8 cellular contexts compared by ENCODE assay signal in the genomic region with DNA sequence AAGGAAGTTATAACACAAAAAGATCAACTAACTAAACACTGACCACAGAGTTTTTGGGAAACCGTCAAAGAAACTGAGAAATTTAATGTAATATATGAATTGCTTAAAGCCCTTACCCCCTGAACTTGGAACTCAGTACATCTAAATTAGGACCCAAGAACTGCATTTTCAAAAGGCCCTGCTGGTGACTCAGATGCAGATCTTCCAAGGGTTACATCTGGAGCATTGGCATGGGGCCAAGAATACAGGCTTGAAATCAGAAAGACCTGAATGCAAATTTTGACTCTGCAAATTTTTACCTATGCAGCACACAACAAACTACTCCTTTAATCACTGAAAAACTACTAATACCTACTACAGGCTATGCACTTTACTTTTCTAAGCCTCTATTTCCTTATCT. TPM values are rescaled to one million over a fixed set of nuclear protein-coding genes. Genes with fewer than 3 reads are reported as not detected.
A peak's percentile ranks its signal among the peaks of the same experiment; 100 is the strongest.
DNase-seq lines count a peak whose midpoint lies in the region; TF ChIP-seq lines count a peak whose summit lies in the region.

No MANE protein-coding gene starts in this region.

- H3K4me1 ChIP-seq in suprapubic skin, result peaks cover 4% of the 10 kb centered on the region

- TF ChIP-seq POLR2A in suprapubic skin (IDR thresholded peaks at IDR 0.05), result no peak

- peak; percentile 19 for DNase-seq in stimulated activated CD4-positive, alpha-beta T cell treated with anti-CD3 and anti-CD28 coated beads, Interleukin-15, amount 100 ng/mL, for 24 hours
- no peak for DNase-seq in stimulated activated CD4-positive, alpha-beta T cell treated with anti-CD3 and anti-CD28 coated beads, Interleukin-4, amount 100 ng/mL, for 1 hour
- DNase-seq in NCI-H2171 (lab: John Stamatoyannopoulos, UW), result peak; percentile 56
- peak; percentile 24 for DNase-seq in epithelial cell of prostate (ENCODE audit: low read depth, low spot score)
- peak; percentile 56 for DNase-seq in ureter (ENCODE audit: low spot score)
- no peak for DNase-seq in suprapubic skin (ENCODE audit: low spot score in 2 of 2)
- DNase-seq in T-helper 9 cell, result no peak
- no peak for DNase-seq in posterior cingulate gyrus

- H3K36me3 ChIP-seq in suprapubic skin, result peaks cover 6% of the 10 kb centered on the region

- TF ChIP-seq CTCF in suprapubic skin (IDR thresholded peaks at IDR 0.05), result no peak

- no peaks in the 10 kb centered on the region for H3K27me3 ChIP-seq in suprapubic skin

- WGBS in suprapubic skin, result 47% methylated on average over 1 of the region's 1 CpG

- H3K27ac ChIP-seq in epithelial cell of prostate (peak overlapping the region; percentile 86), suprapubic skin (no peak overlapping the region)

- H3K9me3 ChIP-seq in suprapubic skin, result no peaks in the 10 kb centered on the region

- TF ChIP-seq EP300 in suprapubic skin (IDR thresholded peaks at IDR 0.05), result no peak

- H3K4me3 ChIP-seq in suprapubic skin, result no peak overlapping the region

- intact Hi-C loops in posterior cingulate gyrus (cut with DNase I), result no loop called here

RNA-seq across cellular contexts. Expression of a gene that starts 43.9 kb away (rescaled TPM):
- total RNA-seq in ureter (33.5 TPM), suprapubic skin (10 to 100 TPM in 2 of 4 donors, 1 to 10 TPM in 2; 8.0 to 27.8 (median 11.4) TPM)

RNA-seq across cellular contexts. Expression of a gene that starts 51.7 kb away (rescaled TPM):
- total RNA-seq in ureter, result 11.8 TPM
- total RNA-seq in suprapubic skin, result 10 to 100 TPM; 11.8 to 17.9 (median 14.5) TPM

Comparison
In these comparisons a context has a peak if more than half of its experiments do, and no peak if none do; other contexts are left out.
1. DNase-seq: peak in stimulated activated CD4-positive, alpha-beta T cell treated with anti-CD3 and anti-CD28 coated beads, Interleukin-15, amount 100 ng/mL, for 24 hours (single experiment), NCI-H2171 (single experiment), epithelial cell of prostate (single experiment) and ureter (single experiment); none in stimulated activated CD4-positive, alpha-beta T cell treated with anti-CD3 and anti-CD28 coated beads, Interleukin-4, amount 100 ng/mL, for 1 hour (single experiment), suprapubic skin (0 of 2), T-helper 9 cell (single experiment) and posterior cingulate gyrus (0 of 10).